In genomic region chr1:20602851-20603450, GRCh38 we compare ENCODE assay signal across 21 cellular contexts. TPM values are rescaled to one million over a fixed set of nuclear protein-coding genes. Genes with fewer than 3 reads are reported as not detected.
A peak's percentile ranks its signal among the peaks of the same experiment; 100 is the strongest.
DNase-seq lines count a peak whose midpoint lies in the region; ATAC-seq and TF ChIP-seq lines count a peak whose summit lies in the region.
"Had no signal": no experiment of that assay in that cellular context is flagged by ENCODE, and none has a peak within 500 bp of the region (broad histone marks: within the 10 kb centered on the region; RNA-seq: fewer than 3 reads in every experiment).

No MANE protein-coding gene starts in this region.

- H3K36me3 ChIP-seq in spleen = no peaks in the 10 kb centered on the region
- H3K36me3 ChIP-seq: BLaER1 treated with 17β-estradiol and CSF1 and Interleukin-3, amounts not matched to agents 10 nM and 100 nM; heart left ventricle had no signal

- peaks cover 0 to 9% (median 0%) of the 10 kb centered on the region in 7 donors for H3K27me3 ChIP-seq in spleen (replicated peaks in 1 of 7)
- H3K27me3 ChIP-seq: BLaER1 treated with 17β-estradiol and CSF1 and Interleukin-3, amounts not matched to agents 10 nM and 100 nM; heart left ventricle; testis had no signal

- peak; percentile 28 for DNase-seq in HS-5 (ENCODE audit: low read depth)
- peak; percentile 81 for DNase-seq in RPMI7951 (ENCODE audit: low read depth)
- DNase-seq in glomerular visceral epithelial cell (ENCODE audit: extremely low spot score) = peak; percentile 31
- DNase-seq in spleen = no peak
- no peak for DNase-seq in left colon
- DNase-seq in activated CD8-positive, alpha-beta memory T cell treated with anti-CD3 and anti-CD28 coated beads, Interleukin-2, amount 50 U/mL, for 4 hours = no peak
- no peak for DNase-seq in NCI-H146 treated with DMSO at 0.1 percent for 48 hours (lab: John Stamatoyannopoulos, UW; ENCODE audit: unreplicated experiment)
- DNase-seq: central memory CD4-positive, alpha-beta T cell; effector CD8-positive, alpha-beta T cell; heart left ventricle; immature natural killer cell; NCI-H1048; NCI-H524; T-helper 9 cell; testis had no signal

- no peak for TF ChIP-seq CTCF in spleen (IDR thresholded peaks at IDR 0.05 in 8 of 11, conservative IDR thresholded peaks at IDR 0.05 in 3 of 11)

- ATAC-seq in left colon = no peak
- ATAC-seq: activated CD4-positive, CD25-positive, alpha-beta regulatory T cell treated with anti-CD3 and anti-CD28 coated beads, Interleukin-2, amount 50 U/mL, for 24 hours; activated T-helper 17 cell treated with anti-CD3 and anti-CD28 coated beads, Interleukin-2, amount 50 U/mL, for 72 hours; heart left ventricle; natural killer cell treated with Interleukin-12 subunit alpha and Interleukin-12 subunit beta and Interleukin-15 and Interleukin-18, amount 100 ng/mL, for 72 hours had no signal

- WGBS in spleen, 5 donors = 55 to 93% (median 76%) methylated on average over 4 of the region's 4 CpGs

- H3K4me1 ChIP-seq in spleen = peaks cover 0 to 33% (median 0%) of the 10 kb centered on the region in 6 donors
- H3K4me1 ChIP-seq: testis had no signal

- peak overlapping the region in 6 of 8 donors; percentile 44 to 82 (median 68) for H3K27ac ChIP-seq in spleen
- H3K27ac ChIP-seq: testis had no signal

- no peak for TF ChIP-seq POLR2A in spleen (IDR thresholded peaks at IDR 0.05)

- intact Hi-C loops in spleen (cut with DNase I; ENCODE audit: low total_unique reads) = no loop called here
- intact Hi-C loops in left colon (cut with DNase I, micrococcal nuclease) = no loop called here

- no peaks in the 10 kb centered on the region for H3K9me3 ChIP-seq in spleen
- H3K9me3 ChIP-seq: heart left ventricle, testis had no signal

- H3K4me3 ChIP-seq in spleen = peak overlapping the region in 1 of 8 donors; percentile 7
- H3K4me3 ChIP-seq: BLaER1 treated with 17β-estradiol and CSF1 and Interleukin-3, amounts not matched to agents 10 nM and 100 nM; heart left ventricle; testis had no signal

RNA-seq across cellular contexts. Expression of gene CDA, which starts 14.1 kb away (rescaled TPM):
- total RNA-seq in RPMI7951 (2014; rRNA removed; shearing (Covaris generic)) = 23.9 and 24.9 TPM in 2 replicates
- 10 to 100 TPM in 6 of 7 donors, 1 to 10 TPM in 1; 8.5 to 47.2 (median 18.6) TPM for total RNA-seq in spleen
- 10 to 100 TPM in 1 of 3 donors, 1 to 10 TPM in 2; 4.2 to 18.0 (median 6.0) TPM for polyA plus RNA-seq in spleen
- 100 to 1,000 TPM in 1 of 2 donors, 10 to 100 TPM in 1; 61.3 to 138 TPM for total RNA-seq in left colon
- total RNA-seq: activated T-helper 17 cell treated with anti-CD3 and anti-CD28 coated beads, Interleukin-2, amount 50 U/mL, for 72 hours; natural killer cell treated with Interleukin-12 subunit alpha and Interleukin-12 subunit beta and Interleukin-15 and Interleukin-18, amount 100 ng/mL, for 72 hours; progenitor cell of endocrine pancreas had no signal

RNA-seq across cellular contexts. Expression of gene PINK1, which starts 30.3 kb away (rescaled TPM):
- total RNA-seq in RPMI7951 (2014; rRNA removed; shearing (Covaris generic)) = 52.0 and 57.2 TPM in 2 replicates
- total RNA-seq in spleen = 10 to 100 TPM; 34.3 to 73.4 (median 52.9) TPM
- polyA plus RNA-seq in spleen = 10 to 100 TPM; 20.3 to 42.8 (median 23.3) TPM
- total RNA-seq in left colon = 100 to 1,000 TPM in 1 of 2 donors, 10 to 100 TPM in 1; 95.6 to 127 TPM

RNA-seq across cellular contexts. Expression of gene FAM43B, which starts 50.6 kb away (rescaled TPM):
- 0.10 TPM in 1 of 2 replicates, not detected in the other for total RNA-seq in RPMI7951 (2014; rRNA removed; shearing (Covaris generic))
- under 1 TPM; 0.27 to 0.97 (median 0.79) TPM for total RNA-seq in spleen
- under 1 TPM; 0.11 to 0.24 (median 0.22) TPM for polyA plus RNA-seq in spleen
- total RNA-seq in left colon = under 1 TPM; 0.09 to 0.39 TPM
- total RNA-seq: activated T-helper 17 cell treated with anti-CD3 and anti-CD28 coated beads, Interleukin-2, amount 50 U/mL, for 72 hours; fibroblast of lung; natural killer cell treated with Interleukin-12 subunit alpha and Interleukin-12 subunit beta and Interleukin-15 and Interleukin-18, amount 100 ng/mL, for 72 hours had no signal
- polyA plus RNA-seq: fibroblast of lung, immature natural killer cell had no signal

RNA-seq across cellular contexts. Expression of gene DDOST, which starts 58.2 kb away (rescaled TPM):
- total RNA-seq in RPMI7951 (2014; rRNA removed; shearing (Covaris generic)) = 456 and 523 TPM in 2 replicates
- total RNA-seq in spleen (100 to 1,000 TPM; 121 to 194 (median 163) TPM), left colon (100 to 1,000 TPM; 180 to 206 TPM)
- 100 to 1,000 TPM; 107 to 139 (median 114) TPM for polyA plus RNA-seq in spleen

Comparison
In these comparisons a context has a peak if more than half of its experiments do, and no peak if none do; other contexts are left out.
1. DNase-seq: peak in HS-5 (single experiment), RPMI7951 (single experiment) and glomerular visceral epithelial cell (single experiment); none in spleen (single experiment), left colon (0 of 2), activated CD8-positive, alpha-beta memory T cell treated with anti-CD3 and anti-CD28 coated beads, Interleukin-2, amount 50 U/mL, for 4 hours (single experiment) and NCI-H146 treated with DMSO at 0.1 percent for 48 hours (single experiment).